Comparison of ENCODE assay signal across 9 cellular contexts in genomic region chr12:78470354-78471195, GRCh38.
A peak's percentile ranks its signal among the peaks of the same experiment; 100 is the strongest.
DNase-seq lines count a peak whose midpoint lies in the region; TF ChIP-seq lines count a peak whose summit lies in the region.
"Had no signal": no experiment of that assay in that cellular context is flagged by ENCODE, and none has a peak within 500 bp of the region (broad histone marks: within the 10 kb centered on the region; RNA-seq: fewer than 3 reads in every experiment).

No MANE protein-coding gene starts in this region.

- no peaks in the 10 kb centered on the region for H3K9me3 ChIP-seq in vagina
- H3K9me3 ChIP-seq: BLaER1 had no signal

- no peaks in the 10 kb centered on the region for H3K9me3 Mint-ChIP-seq in glutamatergic neuron (ENCODE audit: unreplicated experiment)

- peak; percentile 15 for DNase-seq in NCI-H2029 (lab: John Stamatoyannopoulos, UW)
- DNase-seq in NCI-H2029 treated with DMSO at 0.1 percent for 48 hours (lab: John Stamatoyannopoulos, UW), result no peak
- peak; percentile 27 for DNase-seq in Jurkat, Clone E6-1 (ENCODE audit: low read depth, low spot score)
- peak; percentile 28 to 44 for DNase-seq in SHP77 (lab: John Stamatoyannopoulos, UW)
- DNase-seq in glutamatergic neuron, result peak; percentile 26
- no peak for DNase-seq in vagina (ENCODE audit: extremely low spot score in 2 of 2)
- DNase-seq in posterior vena cava (ENCODE audit: low spot score), result no peak
- DNase-seq in GM19238 (ENCODE audit: insufficient read length, low spot score), result no peak

- H3K36me3 ChIP-seq in vagina, result no peaks in the 10 kb centered on the region
- H3K36me3 ChIP-seq: BLaER1 had no signal

- H3K27me3 Mint-ChIP-seq in glutamatergic neuron (ENCODE audit: unreplicated experiment), result peaks cover 2% of the 10 kb centered on the region

- no peak overlapping the region for H3K4me3 Mint-ChIP-seq in glutamatergic neuron (ENCODE audit: unreplicated experiment)

- H3K27ac Mint-ChIP-seq in glutamatergic neuron (ENCODE audit: unreplicated experiment), result no peak overlapping the region

- TF ChIP-seq CTCF in glutamatergic neuron (IDR thresholded peaks at IDR 0.05; ENCODE audit: partially characterized antibody, unreplicated experiment), result peak; percentile 43
- no peak for TF ChIP-seq CTCF in vagina (IDR thresholded peaks at IDR 0.05)

- H3K4me1 Mint-ChIP-seq in glutamatergic neuron (ENCODE audit: low read depth, unreplicated experiment), result peaks cover 5% of the 10 kb centered on the region

- intact Hi-C loops in vagina (cut with DNase I) (no loop called here), posterior vena cava (cut with DNase I) (no loop called here)

- H3K36me3 Mint-ChIP-seq in glutamatergic neuron (ENCODE audit: unreplicated experiment), result no peaks in the 10 kb centered on the region

- no peak overlapping the region for H3K4me3 ChIP-seq in Jurkat, Clone E6-1 (ENCODE audit: low read length)
- H3K4me3 ChIP-seq in vagina, result no peak overlapping the region
- H3K4me3 ChIP-seq: BLaER1 had no signal

- H3K4me1 ChIP-seq in vagina, result no peaks in the 10 kb centered on the region
- H3K4me1 ChIP-seq: BLaER1 had no signal

- H3K27ac ChIP-seq in vagina, result no peak overlapping the region
- H3K27ac ChIP-seq: BLaER1 had no signal

- no peaks in the 10 kb centered on the region for H3K27me3 ChIP-seq in vagina
- H3K27me3 ChIP-seq: BLaER1 had no signal

- no peak for TF ChIP-seq POLR2A in vagina (IDR thresholded peaks at IDR 0.05)

Comparison
In these comparisons a context has a peak if more than half of its experiments do, and no peak if none do; other contexts are left out.
1. DNase-seq: peak in NCI-H2029 (single experiment), Jurkat, Clone E6-1 (single experiment), SHP77 (2 of 2) and glutamatergic neuron (single experiment); none in NCI-H2029 treated with DMSO at 0.1 percent for 48 hours (single experiment), vagina (0 of 2), posterior vena cava (single experiment) and GM19238 (single experiment).